Comparison of ENCODE assay signal across 19 cellular contexts in genomic region chr14:87468531-87468930, GRCh38.
"Had no signal": no experiment of that assay in that cellular context is flagged by ENCODE, and none has a peak within 500 bp of the region (broad histone marks: within the 10 kb centered on the region; RNA-seq: fewer than 3 reads in every experiment).

No MANE protein-coding gene starts in this region.

- H3K9me3 Mint-ChIP-seq: type B pancreatic cell had no signal

- H3K36me3 Mint-ChIP-seq: immature natural killer cell; naive thymus-derived CD4-positive, alpha-beta T cell; natural killer cell treated with Interleukin-12 subunit alpha and Interleukin-12 subunit beta and Interleukin-15 and Interleukin-18, amount 100 ng/mL, for 72 hours; stimulated activated effector memory CD8-positive, alpha-beta T cell treated with anti-CD3 and anti-CD28 coated beads, Interleukin-12 subunit alpha, Interleukin-12 subunit beta, amount 100 ng/mL, for 72 hours; type B pancreatic cell had no signal

- ATAC-seq: mucosa of descending colon; naive thymus-derived CD4-positive, alpha-beta T cell; natural killer cell treated with Interleukin-12 subunit alpha and Interleukin-12 subunit beta and Interleukin-15 and Interleukin-18, amount 100 ng/mL, for 72 hours; right cardiac atrium; sciatic nerve; stimulated activated effector memory CD8-positive, alpha-beta T cell treated with anti-CD3 and anti-CD28 coated beads, Interleukin-12 subunit alpha, Interleukin-12 subunit beta, amount 100 ng/mL, for 72 hours had no signal

- H3K4me3 Mint-ChIP-seq: immature natural killer cell; naive thymus-derived CD4-positive, alpha-beta T cell; natural killer cell treated with Interleukin-12 subunit alpha and Interleukin-12 subunit beta and Interleukin-15 and Interleukin-18, amount 100 ng/mL, for 72 hours; stimulated activated effector memory CD8-positive, alpha-beta T cell treated with anti-CD3 and anti-CD28 coated beads, Interleukin-12 subunit alpha, Interleukin-12 subunit beta, amount 100 ng/mL, for 72 hours; stimulated activated naive CD8-positive, alpha-beta T cell treated with anti-CD3 and anti-CD28 coated beads, Interleukin-15, Interleukin-2, amounts not matched to agents 100 ng/mL and 50 ng/mL, for 24 hours; type B pancreatic cell had no signal

- H3K4me1 Mint-ChIP-seq: immature natural killer cell; naive thymus-derived CD4-positive, alpha-beta T cell; stimulated activated effector memory CD8-positive, alpha-beta T cell treated with anti-CD3 and anti-CD28 coated beads, Interleukin-12 subunit alpha, Interleukin-12 subunit beta, amount 100 ng/mL, for 72 hours had no signal

- DNase-seq: hippocampal formation; immature natural killer cell; left ventricle myocardium inferior; midbrain; mucosa of descending colon; naive thymus-derived CD4-positive, alpha-beta T cell; ovary; retina; right cardiac atrium; stimulated activated CD4-positive, alpha-beta T cell treated with anti-CD3 and anti-CD28 coated beads, Interleukin-4, amount 100 ng/mL, for 24 hours; stimulated activated naive CD4-positive, alpha-beta T cell; tibial artery; uterus had no signal

- H3K27me3 Mint-ChIP-seq: naive thymus-derived CD4-positive, alpha-beta T cell; natural killer cell treated with Interleukin-12 subunit alpha and Interleukin-12 subunit beta and Interleukin-15 and Interleukin-18, amount 100 ng/mL, for 72 hours; progenitor cell of endocrine pancreas; stimulated activated naive CD8-positive, alpha-beta T cell treated with anti-CD3 and anti-CD28 coated beads, Interleukin-15, Interleukin-2, amounts not matched to agents 100 ng/mL and 50 ng/mL, for 24 hours had no signal

- H3K27ac Mint-ChIP-seq: immature natural killer cell; naive thymus-derived CD4-positive, alpha-beta T cell; natural killer cell treated with Interleukin-12 subunit alpha and Interleukin-12 subunit beta and Interleukin-15 and Interleukin-18, amount 100 ng/mL, for 72 hours; progenitor cell of endocrine pancreas; stimulated activated effector memory CD8-positive, alpha-beta T cell treated with anti-CD3 and anti-CD28 coated beads, Interleukin-12 subunit alpha, Interleukin-12 subunit beta, amount 100 ng/mL, for 72 hours; stimulated activated naive CD8-positive, alpha-beta T cell treated with anti-CD3 and anti-CD28 coated beads, Interleukin-15, Interleukin-2, amounts not matched to agents 100 ng/mL and 50 ng/mL, for 24 hours; type B pancreatic cell had no signal
